21 cellular contexts compared by ENCODE assay signal in genomic region chr2:49832555-49832954, GRCh38.
DNase-seq lines count a peak whose midpoint lies in the region; ATAC-seq and TF ChIP-seq lines count a peak whose summit lies in the region.
"Had no signal": no experiment of that assay in that cellular context is flagged by ENCODE, and none has a peak within 500 bp of the region (broad histone marks: within the 10 kb centered on the region; RNA-seq: fewer than 3 reads in every experiment).

No MANE protein-coding gene starts in this region.

- H3K9me3 Mint-ChIP-seq in mesothelial cell of epicardium: peaks cover 6% of the 10 kb centered on the region
- H3K9me3 Mint-ChIP-seq: CD8-positive, alpha-beta T cell had no signal

- intact Hi-C loops in Right ventricle myocardium superior (cut with DNase I) (no loop called here), left ventricle myocardium superior (cut with micrococcal nuclease) (no loop called here)

- no peak overlapping the region for H3K4me3 Mint-ChIP-seq in mesothelial cell of epicardium
- H3K4me3 Mint-ChIP-seq: CD8-positive, alpha-beta T cell; IgD-negative memory B cell had no signal

- H3K4me1 Mint-ChIP-seq in mesothelial cell of epicardium: peaks cover 64% of the 10 kb centered on the region
- H3K4me1 Mint-ChIP-seq: IgD-negative memory B cell had no signal

- peak; percentile 95 for ATAC-seq in Right ventricle myocardium superior (ENCODE audit: poor library complexity)
- ATAC-seq in left ventricle myocardium superior: peak; percentile 96
- ATAC-seq: CD8-positive, alpha-beta T cell; HCT116 had no signal

- peak; percentile 4 for DNase-seq in ELF-1 (ENCODE audit: low read depth, low spot score)
- DNase-seq in Right ventricle myocardium superior: no peak
- no peak for DNase-seq in left ventricle myocardium superior
- no peak for DNase-seq in mesothelial cell of epicardium (ENCODE audit: low spot score in 2 of 2, unreplicated experiment in 2 of 2)
- DNase-seq in hepatic stellate cell (ENCODE audit: low spot score): no peak
- DNase-seq in C1 segment of cervical spinal cord (lab: John Stamatoyannopoulos, UW): no peak
- DNase-seq in inferior parietal cortex (ENCODE audit: extremely low spot score): no peak
- DNase-seq: AML-193; CD8-positive, alpha-beta T cell; DMS 273 treated with DMSO at 0.1 percent for 48 hours; DND-41; MM.1S; NCI-H1694; NCI-H2029 treated with DMSO at 0.1 percent for 48 hours; NCI-H446 treated with DMSO at 0.1 percent for 48 hours; NCI-H526 treated with DMSO at 0.1 percent for 48 hours; RPMI8226; SHP77 treated with DMSO at 0.1 percent for 48 hours; SK-N-SH had no signal

- H3K36me3 Mint-ChIP-seq in mesothelial cell of epicardium: no peaks in the 10 kb centered on the region
- H3K36me3 Mint-ChIP-seq: CD8-positive, alpha-beta T cell; IgD-negative memory B cell had no signal

- no peaks in the 10 kb centered on the region for H3K27me3 Mint-ChIP-seq in mesothelial cell of epicardium (ENCODE audit: low read depth)
- H3K27me3 Mint-ChIP-seq: IgD-negative memory B cell had no signal

- peak overlapping the region; percentile 70 for H3K27ac Mint-ChIP-seq in mesothelial cell of epicardium
- H3K27ac Mint-ChIP-seq: CD8-positive, alpha-beta T cell; IgD-negative memory B cell had no signal

- TF ChIP-seq CTCF in mesothelial cell of epicardium (IDR thresholded peaks at IDR 0.05; ENCODE audit: unreplicated experiment): no peak
